Comparison of ENCODE assay signal across 28 cellular contexts in genomic region chr21:31860851-31861250, GRCh38. TPM values are rescaled to one million over a fixed set of nuclear protein-coding genes. Genes with fewer than 3 reads are reported as not detected.
"Had no signal": no experiment of that assay in that cellular context is flagged by ENCODE, and none has a peak within 500 bp of the region (broad histone marks: within the 10 kb centered on the region; RNA-seq: fewer than 3 reads in every experiment).

No MANE protein-coding gene starts in this region.

- H3K27ac ChIP-seq: neural progenitor cell, pancreas, prostate gland, right lobe of liver, sigmoid colon, stomach, thoracic aorta, thyroid gland, tibial nerve, upper lobe of left lung, vagina had no signal

- H3K4me3 Mint-ChIP-seq: naive thymus-derived CD4-positive, alpha-beta T cell; natural killer cell; nephron; neural progenitor cell; stimulated activated effector memory CD8-positive, alpha-beta T cell treated with anti-CD3 and anti-CD28 coated beads, Interleukin-12 subunit alpha, Interleukin-12 subunit beta, amount 100 ng/mL, for 72 hours; stimulated activated naive B cell treated with anti-CD40 and anti-IgM and Interleukin-4, amounts not matched to agents 10 μg/mL and 1 μg/mL and 100 μg/mL, for 72 hours; stimulated activated naive CD8-positive, alpha-beta T cell treated with anti-CD3 and anti-CD28 coated beads, Interleukin-15, Interleukin-2, amounts not matched to agents 100 ng/mL and 50 ng/mL, for 24 hours had no signal

- FAIRE-seq: pancreas, small intestine had no signal

- ATAC-seq: naive thymus-derived CD4-positive, alpha-beta T cell; natural killer cell; pancreas; right cardiac atrium; right lobe of liver; stimulated activated effector memory CD8-positive, alpha-beta T cell treated with anti-CD3 and anti-CD28 coated beads, Interleukin-12 subunit alpha, Interleukin-12 subunit beta, amount 100 ng/mL, for 72 hours; stimulated activated naive B cell treated with anti-CD40 and anti-IgM and Interleukin-4, amounts not matched to agents 10 μg/mL and 1 μg/mL and 100 μg/mL, for 72 hours had no signal

- H3K27me3 ChIP-seq: neural progenitor cell, pancreas, right lobe of liver, sigmoid colon, thyroid gland, tibial nerve, upper lobe of left lung, vagina had no signal

- H3K9me3 Mint-ChIP-seq: natural killer cell; nephron; neural progenitor cell; stimulated activated effector memory CD8-positive, alpha-beta T cell treated with anti-CD3 and anti-CD28 coated beads, Interleukin-12 subunit alpha, Interleukin-12 subunit beta, amount 100 ng/mL, for 72 hours; stimulated activated naive CD8-positive, alpha-beta T cell treated with anti-CD3 and anti-CD28 coated beads, Interleukin-15, Interleukin-2, amounts not matched to agents 100 ng/mL and 50 ng/mL, for 24 hours had no signal

- H3K36me3 ChIP-seq: neural progenitor cell, pancreas, prostate gland, right lobe of liver, sigmoid colon, stomach, thoracic aorta, thyroid gland, tibial nerve, upper lobe of left lung, vagina had no signal

- H3K4me1 Mint-ChIP-seq: naive thymus-derived CD4-positive, alpha-beta T cell; natural killer cell; nephron; neural progenitor cell; stimulated activated effector memory CD8-positive, alpha-beta T cell treated with anti-CD3 and anti-CD28 coated beads, Interleukin-12 subunit alpha, Interleukin-12 subunit beta, amount 100 ng/mL, for 72 hours; stimulated activated naive B cell treated with anti-CD40 and anti-IgM and Interleukin-4, amounts not matched to agents 10 μg/mL and 1 μg/mL and 100 μg/mL, for 72 hours had no signal

- H3K36me3 Mint-ChIP-seq: naive thymus-derived CD4-positive, alpha-beta T cell; natural killer cell; neural progenitor cell; stimulated activated effector memory CD8-positive, alpha-beta T cell treated with anti-CD3 and anti-CD28 coated beads, Interleukin-12 subunit alpha, Interleukin-12 subunit beta, amount 100 ng/mL, for 72 hours; stimulated activated naive B cell treated with anti-CD40 and anti-IgM and Interleukin-4, amounts not matched to agents 10 μg/mL and 1 μg/mL and 100 μg/mL, for 72 hours had no signal

- H3K4me3 ChIP-seq: neural progenitor cell, pancreas, prostate gland, right lobe of liver, sigmoid colon, stomach, thoracic aorta, thyroid gland, tibial nerve, upper lobe of left lung, vagina had no signal

- H3K4me2 ChIP-seq: neural progenitor cell had no signal

- H2AFZ ChIP-seq: neural progenitor cell had no signal

- H3K4me1 ChIP-seq: neural progenitor cell, prostate gland, upper lobe of left lung had no signal

- H3K27ac Mint-ChIP-seq: naive thymus-derived CD4-positive, alpha-beta T cell; natural killer cell; nephron; neural progenitor cell; stimulated activated effector memory CD8-positive, alpha-beta T cell treated with anti-CD3 and anti-CD28 coated beads, Interleukin-12 subunit alpha, Interleukin-12 subunit beta, amount 100 ng/mL, for 72 hours; stimulated activated naive B cell treated with anti-CD40 and anti-IgM and Interleukin-4, amounts not matched to agents 10 μg/mL and 1 μg/mL and 100 μg/mL, for 72 hours; stimulated activated naive CD8-positive, alpha-beta T cell treated with anti-CD3 and anti-CD28 coated beads, Interleukin-15, Interleukin-2, amounts not matched to agents 100 ng/mL and 50 ng/mL, for 24 hours had no signal

- DNase-seq: naive thymus-derived CD4-positive, alpha-beta T cell; natural killer cell; occipital lobe; pancreas; retina; right cardiac atrium; right lobe of liver; sigmoid colon; small intestine; stimulated activated CD4-positive, alpha-beta T cell treated with anti-CD3 and anti-CD28 coated beads, Interleukin-15, amount 100 ng/mL, for 24 hours; stimulated activated CD4-positive, alpha-beta T cell treated with anti-CD3 and anti-CD28 coated beads, Interleukin-2, amount 100 ng/mL, for 24 hours; stimulated activated CD4-positive, alpha-beta T cell treated with anti-CD3 and anti-CD28 coated beads, Interleukin-2, amount 100 ng/mL, for 48 hours; stimulated activated CD4-positive, alpha-beta T cell treated with anti-CD3 and anti-CD28 coated beads, Interleukin-4, amount 100 ng/mL, for 24 hours; stimulated activated naive B cell treated with anti-CD40 and anti-IgM and Interleukin-4, amounts not matched to agents 10 μg/mL and 1 μg/mL and 100 μg/mL, for 72 hours; stimulated activated naive CD4-positive, alpha-beta T cell treated with Interleukin-2 at 50 U/mL for 16 hours; stomach; thyroid gland; trophoblast cell; upper lobe of left lung had no signal

- H3K9me3 ChIP-seq: pancreas, prostate gland, right lobe of liver, sigmoid colon, stomach, thoracic aorta, thyroid gland, tibial nerve, upper lobe of left lung, vagina had no signal

RNA-seq across cellular contexts. Expression of gene HUNK, which starts 12.0 kb away (rescaled TPM):
- total RNA-seq: natural killer cell, pulmonary artery endothelial cell had no signal
- polyA plus RNA-seq: naive thymus-derived CD4-positive, alpha-beta T cell had no signal
